In the genomic region with DNA sequence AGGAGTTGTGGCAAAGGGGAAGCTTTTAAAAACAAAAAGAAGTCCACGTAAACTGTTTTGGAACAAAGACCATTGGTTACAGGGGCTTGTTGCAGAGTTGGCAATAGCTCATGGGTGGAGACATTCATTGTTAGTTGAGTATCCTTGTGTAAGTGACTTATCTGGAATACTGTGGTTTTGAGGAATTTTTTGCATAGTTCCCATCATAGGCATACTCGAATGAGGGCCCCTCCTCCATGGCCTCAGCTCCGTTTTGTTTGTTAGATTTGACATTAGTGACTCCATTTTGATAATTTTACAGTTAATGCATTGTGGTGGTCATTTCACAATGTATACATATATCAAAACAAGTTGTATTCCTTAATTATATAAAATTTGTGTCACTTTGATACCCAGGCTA, we compare ENCODE assay signal across 19 cellular contexts. TPM values are rescaled to one million over a fixed set of nuclear protein-coding genes. Genes with fewer than 3 reads are reported as not detected.
A peak's percentile ranks its signal among the peaks of the same experiment; 100 is the strongest.
DNase-seq lines count a peak whose midpoint lies in the region; TF ChIP-seq lines count a peak whose summit lies in the region.
"Had no signal": no experiment of that assay in that cellular context is flagged by ENCODE, and none has a peak within 500 bp of the region (broad histone marks: within the 10 kb centered on the region; RNA-seq: fewer than 3 reads in every experiment).

No MANE protein-coding gene starts in this region.

- H3K9ac ChIP-seq in colonic mucosa (ENCODE audit: low read depth in 2 of 2, low read length in 2 of 2): no peak overlapping the region

- H3K27me3 Mint-ChIP-seq in activated T-cell treated with anti-CD3 and anti-CD28 coated beads, Interleukin-2, amount 50 U/mL, for 24 hours: no peaks in the 10 kb centered on the region

- CTCF ChIA-PET in BJ (lab: Yijun Ruan, JAX): interaction anchor here (1.3 kb wide), 1 partner anchor 10 kb away, joined by 4 read pairs; no protein-coding TSS in a partner anchor

- DNase-seq in BJ (ENCODE audit: low read depth): peak; percentile 39
- DNase-seq in M059J (ENCODE audit: low read depth): peak; percentile 77
- peak; percentile 80 for DNase-seq in dedifferentiated amniotic fluid mesenchymal stem cell (ENCODE audit: extremely low spot score)
- DNase-seq in renal cortical epithelial cell (ENCODE audit: low read depth): peak; percentile 31
- no peak for DNase-seq in colonic mucosa
- no peak for DNase-seq in activated T-cell treated with anti-CD3 and anti-CD28 coated beads, Interleukin-2, amount 50 U/mL, for 24 hours
- no peak for DNase-seq in DMS79 treated with DMSO at 0.1 percent for 48 hours (lab: John Stamatoyannopoulos, UW)
- no peak for DNase-seq in DMS 273 treated with DMSO at 0.1 percent for 48 hours (lab: John Stamatoyannopoulos, UW)
- DNase-seq: DMS53, NCI-H146, NCI-H446, SHP77, stomach had no signal

- H3K27ac ChIP-seq in colonic mucosa: no peak overlapping the region
- H3K27ac ChIP-seq: stomach, vagina had no signal

- H3K36me3 ChIP-seq in BJ (ENCODE audit: control insufficient read depth, insufficient read depth, low read length) (no peaks in the 10 kb centered on the region), colonic mucosa (no peaks in the 10 kb centered on the region)
- H3K36me3 ChIP-seq: stomach, vagina had no signal

- no peaks in the 10 kb centered on the region for H3K9me3 ChIP-seq in colonic mucosa
- H3K9me3 ChIP-seq: stomach, vagina had no signal

- intact Hi-C loops in colonic mucosa (cut with DNase I): no loop called here

- H3K27me3 ChIP-seq in BJ (ENCODE audit: control insufficient read depth, insufficient read depth, low read length) (no peaks in the 10 kb centered on the region), colonic mucosa (no peaks in the 10 kb centered on the region)
- H3K27me3 ChIP-seq: stomach, vagina had no signal

- H3K4me1 ChIP-seq in colonic mucosa: no peaks in the 10 kb centered on the region
- H3K4me1 ChIP-seq: stomach, vagina had no signal

- no peak overlapping the region for H3K27ac Mint-ChIP-seq in activated T-cell treated with anti-CD3 and anti-CD28 coated beads, Interleukin-2, amount 50 U/mL, for 24 hours
- H3K27ac Mint-ChIP-seq: activated naive CD4-positive, alpha-beta T cell treated with anti-CD3 and anti-CD28 coated beads, Interleukin-2, amount 50 U/mL, for 24 hours; T-helper 2 cell treated with Interferon-gamma antibody and Interleukin-4, amounts not matched to agents 5 μg/mL and 100 μg/mL, for 36 hours had no signal

- peaks cover 16% of the 10 kb centered on the region for H3K4me1 Mint-ChIP-seq in activated T-cell treated with anti-CD3 and anti-CD28 coated beads, Interleukin-2, amount 50 U/mL, for 24 hours (ENCODE audit: low read depth)

- H3K9me3 Mint-ChIP-seq in activated T-cell treated with anti-CD3 and anti-CD28 coated beads, Interleukin-2, amount 50 U/mL, for 24 hours: no peaks in the 10 kb centered on the region
- H3K9me3 Mint-ChIP-seq: activated naive CD4-positive, alpha-beta T cell treated with anti-CD3 and anti-CD28 coated beads, Interleukin-2, amount 50 U/mL, for 24 hours; T-helper 2 cell treated with Interferon-gamma antibody and Interleukin-4, amounts not matched to agents 5 μg/mL and 100 μg/mL, for 36 hours had no signal

- H3K4me3 ChIP-seq in BJ (ENCODE audit: low read depth, low read length): no peak overlapping the region
- no peak overlapping the region for H3K4me3 ChIP-seq in colonic mucosa
- H3K4me3 ChIP-seq: stomach, vagina had no signal

- H3K36me3 Mint-ChIP-seq in activated T-cell treated with anti-CD3 and anti-CD28 coated beads, Interleukin-2, amount 50 U/mL, for 24 hours (ENCODE audit: low read depth): peaks cover 55% of the 10 kb centered on the region

- TF ChIP-seq CTCF in BJ (IDR thresholded peaks at IDR 0.05; ENCODE audit: insufficient read depth, low read depth, low read length) (no peak), colonic mucosa (IDR thresholded peaks at IDR 0.05) (no peak)

- H3K4me3 Mint-ChIP-seq in activated T-cell treated with anti-CD3 and anti-CD28 coated beads, Interleukin-2, amount 50 U/mL, for 24 hours: no peak overlapping the region
- H3K4me3 Mint-ChIP-seq: activated naive CD4-positive, alpha-beta T cell treated with anti-CD3 and anti-CD28 coated beads, Interleukin-2, amount 50 U/mL, for 24 hours; T-helper 2 cell treated with Interferon-gamma antibody and Interleukin-4, amounts not matched to agents 5 μg/mL and 100 μg/mL, for 36 hours had no signal

- POLR2A ChIA-PET in BJ (lab: Charles Lee): no interaction called here

RNA-seq across cellular contexts. Expression of a gene that starts 12.8 kb away (rescaled TPM):
- polyA plus RNA-seq in BJ (2011; rRNA removed): 0.27 and 0.45 TPM in 2 replicates
- polyA minus RNA-seq in BJ (2011; rRNA and poly(A)+ RNA removed): not detected in 2 replicates
- total RNA-seq in M059J (2014; rRNA removed; shearing (Covaris generic)): 0.37 and 0.89 TPM in 2 replicates
- 0.65 and 1.0 TPM in 2 replicates for total RNA-seq in renal cortical epithelial cell
- total RNA-seq in colonic mucosa: under 1 TPM in 1 of 2 donors, not detected in 1; 0.32 TPM
- total RNA-seq: cardiac septum, liver, posterior vena cava, stomach, vagina had no signal
- polyA plus RNA-seq: liver had no signal

RNA-seq across cellular contexts. Expression of a gene that starts 55.3 kb away (rescaled TPM):
- polyA plus RNA-seq in BJ (2011; rRNA removed): 1.5 and 2.0 TPM in 2 replicates
- polyA minus RNA-seq in BJ (2011; rRNA and poly(A)+ RNA removed): 1.3 and 1.6 TPM in 2 replicates
- 7.8 and 12.1 TPM in 2 replicates for total RNA-seq in M059J (2014; rRNA removed; shearing (Covaris generic))
- total RNA-seq in renal cortical epithelial cell (2.3 and 3.8 TPM in 2 replicates), colonic mucosa (1 to 10 TPM; 1.9 to 4.7 TPM)

Comparison
In these comparisons a context has a peak if more than half of its experiments do, and no peak if none do; other contexts are left out.
1. DNase-seq: peak in BJ (single experiment), M059J (single experiment), dedifferentiated amniotic fluid mesenchymal stem cell (single experiment) and renal cortical epithelial cell (single experiment); none in colonic mucosa (single experiment), activated T-cell treated with anti-CD3 and anti-CD28 coated beads, Interleukin-2, amount 50 U/mL, for 24 hours (single experiment), DMS79 treated with DMSO at 0.1 percent for 48 hours (single experiment) and DMS 273 treated with DMSO at 0.1 percent for 48 hours (single experiment).